ENCODE assay signal across 8 cellular contexts in the genomic region with DNA sequence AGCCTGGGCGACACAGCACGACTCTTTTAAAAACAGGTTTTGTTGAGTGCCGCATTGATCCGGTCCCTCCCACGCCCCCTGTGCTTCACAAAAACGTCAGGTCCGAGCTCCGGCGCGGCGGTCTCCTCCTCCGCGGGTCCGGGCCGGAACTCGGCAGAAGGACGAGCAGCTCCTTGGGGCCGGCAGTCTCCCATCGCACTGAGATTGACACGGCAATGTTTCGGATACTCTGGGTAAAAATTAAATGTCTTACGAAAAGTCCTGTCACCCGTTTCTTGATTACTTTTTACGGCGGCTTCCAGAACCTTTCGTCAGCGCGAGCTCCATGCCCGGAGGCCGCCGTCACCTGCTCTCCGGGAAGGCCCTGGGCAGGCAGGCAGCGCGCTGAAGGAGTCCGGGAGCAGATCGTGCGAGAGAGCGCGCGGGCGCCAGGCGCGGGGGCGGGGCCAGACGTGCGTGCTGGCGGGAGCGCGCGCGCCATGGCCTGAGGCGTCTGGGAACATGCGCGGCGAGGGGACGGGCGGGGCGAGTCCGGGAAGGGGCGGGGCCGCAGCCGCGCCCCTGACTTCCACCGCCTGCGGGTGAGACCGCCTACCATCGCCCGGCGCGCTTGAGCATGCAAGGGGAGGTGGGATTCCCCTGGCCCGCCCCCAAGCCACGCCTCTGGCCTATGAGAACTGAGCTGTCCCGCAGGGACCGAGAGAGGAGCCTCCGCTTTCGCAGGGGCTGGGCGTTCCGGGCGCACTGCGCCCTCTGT. TPM values are rescaled to one million over a fixed set of nuclear protein-coding genes. Genes with fewer than 3 reads are reported as not detected.
DNase-seq lines count a peak whose midpoint lies in the region; ATAC-seq and TF ChIP-seq lines count a peak whose summit lies in the region.

No MANE protein-coding gene starts in this region.

- TF ChIP-seq CTCF in GM10248 (IDR thresholded peaks at IDR 0.05; ENCODE audit: control extremely low read depth, extremely low read depth, low read depth, missing control alignments): no peak
- no peak for TF ChIP-seq CTCF in SK-N-SH (IDR thresholded peaks at IDR 0.05)
- TF ChIP-seq CTCF in omental fat pad (IDR thresholded peaks at IDR 0.05): no peak
- no peak for TF ChIP-seq CTCF in testis (IDR thresholded peaks at IDR 0.05)

- peak; percentile 52 for TF ChIP-seq POLR2A in testis (IDR thresholded peaks at IDR 0.05)

- no peaks in the 10 kb centered on the region for H3K4me1 ChIP-seq in SK-N-SH (ENCODE audit: control insufficient read depth in 1 of 2, insufficient read depth in 2 of 2, low read depth in 1 of 2, low read length in 1 of 2)
- peaks cover 11% of the 10 kb centered on the region for H3K4me1 ChIP-seq in testis

- peak; percentile 95 for ATAC-seq in HG02610 (IDR thresholded peaks at IDR 0.05; ENCODE audit: unreplicated experiment)
- ATAC-seq in activated naive CD4-positive, alpha-beta T cell treated with anti-CD3 and anti-CD28 coated beads, Interleukin-2, amount 50 U/mL, for 72 hours: peak; percentile 97 to 98
- ATAC-seq in omental fat pad (ENCODE audit: low FRiP score): peak; percentile 97

- H3K9me3 Mint-ChIP-seq in activated naive CD4-positive, alpha-beta T cell treated with anti-CD3 and anti-CD28 coated beads, Interleukin-2, amount 50 U/mL, for 72 hours: no peaks in the 10 kb centered on the region

- H3K27ac ChIP-seq in SK-N-SH (ENCODE audit: low read depth in 2 of 2, low read length in 1 of 2) (peak overlapping the region; percentile 73 to 79), testis (peak overlapping the region; percentile 90 to 94)

- no peaks in the 10 kb centered on the region for H3K79me2 ChIP-seq in SK-N-SH (ENCODE audit: insufficient read depth)

- H3K9me3 ChIP-seq in SK-N-SH (no peaks in the 10 kb centered on the region), testis (no peaks in the 10 kb centered on the region)

- peaks cover 16% of the 10 kb centered on the region for H3F3A ChIP-seq in SK-N-SH (replicated peaks; ENCODE audit: insufficient read depth)

- peak overlapping the region; percentile 79 for H3K9ac ChIP-seq in SK-N-SH

- H2AFZ ChIP-seq in SK-N-SH (ENCODE audit: low read depth): peak overlapping the region; percentile 96

- H3K36me3 ChIP-seq in SK-N-SH (replicated peaks in 1 of 2; ENCODE audit: control insufficient read depth in 1 of 2, insufficient read depth in 2 of 2, low read length in 1 of 2) (no peaks in the 10 kb centered on the region), testis (ENCODE audit: low read depth, missing control alignments) (no peaks in the 10 kb centered on the region)

- 1% methylated on average over 34 of the region's 80 CpGs for WGBS in SK-N-SH (ENCODE audit: low lambda C conversion rate)
- WGBS in testis, 2 donors: 0 to 1% methylated on average over 33 to 53 of the region's 80 CpGs

- TF ChIP-seq RAD21 in SK-N-SH (IDR thresholded peaks at IDR 0.05; ENCODE audit: low read length): peak; percentile 90

- peak in 1 of 2 experiments; percentile 52; a peak in 2 of 4 replicates for TF ChIP-seq EP300 in SK-N-SH (IDR thresholded peaks at IDR 0.05; ENCODE audit: borderline replicate concordance in 1 of 2, low read depth in 1 of 2, low read length in 1 of 2)

- POLR2A ChIA-PET in GM10248 (lab: Yijun Ruan, JAX) (interaction anchor here (0.5 to 1.7 kb wide), 8 partner anchors 13 to 515 kb away, joined by 3 to 8 read pairs (median 3); partner anchors contain the start of genes CREBBP and TFAP4), SK-N-SH (lab: Yijun Ruan, JAX) (interaction anchor here (1.0 to 2.7 kb wide), 11 partner anchors 9 to 271 kb away, joined by 3 to 22 read pairs (median 4); partner anchors contain the start of gene TFAP4)

- peak overlapping the region; percentile 94 to 98 for H3K27ac Mint-ChIP-seq in activated naive CD4-positive, alpha-beta T cell treated with anti-CD3 and anti-CD28 coated beads, Interleukin-2, amount 50 U/mL, for 72 hours

- H3K36me3 Mint-ChIP-seq in activated naive CD4-positive, alpha-beta T cell treated with anti-CD3 and anti-CD28 coated beads, Interleukin-2, amount 50 U/mL, for 72 hours: peaks cover 0 to 6% of the 10 kb centered on the region in 2 donors

- intact Hi-C loops in testis (cut with DNase I; ENCODE audit: low total_unique reads): loop anchor here (5.0 to 10.0 kb wide), 3 partner anchors 46 to 269 kb away; partner anchors contain the start of gene ADCY9

- peak overlapping the region; percentile 93 for H3K4me2 ChIP-seq in SK-N-SH

- H3K27me3 ChIP-seq in SK-N-SH (ENCODE audit: insufficient read depth) (no peaks in the 10 kb centered on the region), testis (no peaks in the 10 kb centered on the region)

- peak overlapping the region; percentile 50 to 81 for H3K4me3 ChIP-seq in SK-N-SH (ENCODE audit: low read depth in 2 of 2, low read length in 1 of 2)
- H3K4me3 ChIP-seq in testis: peak overlapping the region; percentile 59 to 61

- DNase-seq in GM10248 (ENCODE audit: extremely low spot score): peak; percentile 99
- peak; percentile 99 for DNase-seq in NCI-H1092 (lab: John Stamatoyannopoulos, UW)
- peak; percentile 99 for DNase-seq in SK-N-SH
- DNase-seq in activated naive CD4-positive, alpha-beta T cell treated with anti-CD3 and anti-CD28 coated beads, Interleukin-2, amount 50 U/mL, for 72 hours (ENCODE audit: low spot score in 2 of 2): peak; percentile 99 to 100
- peak; percentile 98 for DNase-seq in globus pallidus (ENCODE audit: low spot score)
- DNase-seq in omental fat pad (ENCODE audit: low spot score): peak; percentile 99
- peak; percentile 100 for DNase-seq in testis

- no peaks in the 10 kb centered on the region for H3K9me2 ChIP-seq in SK-N-SH

- CTCF ChIA-PET in GM10248 (lab: Yijun Ruan, JAX) (interaction anchor here (0.7 to 5.3 kb wide), 65 partner anchors 13 to 1195 kb away, joined by 3 to 103 read pairs (median 4); partner anchors contain the start of genes CORO7, HMOX2, PAM16 and SRL), SK-N-SH (lab: Yijun Ruan, JAX) (interaction anchor here (0.6 to 15.7 kb wide), 95 partner anchors 9 to 563 kb away, joined by 3 to 203 read pairs (median 5); partner anchors contain the start of genes ADCY9, GLIS2, PAM16 and TFAP4)

- no peaks in the 10 kb centered on the region for H4K20me1 ChIP-seq in SK-N-SH (ENCODE audit: insufficient read depth)

TF ChIP-seq in SK-N-SH, 30 proteins besides CTCF, POLR2A, EP300 and RAD21 (continues in another document):
- TF ChIP-seq JUND (IDR thresholded peaks at IDR 0.05): no peak
- TF ChIP-seq TEAD4 (IDR thresholded peaks at IDR 0.05; ENCODE audit: borderline replicate concordance, insufficient read depth): no peak
- TF ChIP-seq EZH2phosphoT487 (IDR thresholded peaks at IDR 0.05; ENCODE audit: borderline replicate concordance, low read depth): no peak
- TF ChIP-seq YY1 (IDR thresholded peaks at IDR 0.05; ENCODE audit: low read depth): 0 out of 2 replicates have a peak, but pooled peaks have one; percentile 39
- 0 out of 2 replicates have a peak, but pooled peaks have one; percentile 16 for TF ChIP-seq USF1 (IDR thresholded peaks at IDR 0.05; ENCODE audit: borderline replicate concordance, low read depth)
- peak; percentile 46 for TF ChIP-seq CHD2 (IDR thresholded peaks at IDR 0.05; ENCODE audit: low read length, partially characterized antibody)
- TF ChIP-seq PBX3 (IDR thresholded peaks at IDR 0.05): no peak
- TF ChIP-seq, protein P1, sequence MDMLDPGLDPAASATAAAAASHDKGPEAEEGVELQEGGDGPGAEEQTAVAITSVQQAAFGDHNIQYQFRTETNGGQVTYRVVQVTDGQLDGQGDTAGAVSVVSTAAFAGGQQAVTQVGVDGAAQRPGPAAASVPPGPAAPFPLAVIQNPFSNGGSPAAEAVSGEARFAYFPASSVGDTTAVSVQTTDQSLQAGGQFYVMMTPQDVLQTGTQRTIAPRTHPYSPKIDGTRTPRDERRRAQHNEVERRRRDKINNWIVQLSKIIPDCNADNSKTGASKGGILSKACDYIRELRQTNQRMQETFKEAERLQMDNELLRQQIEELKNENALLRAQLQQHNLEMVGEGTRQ (IDR thresholded peaks at IDR 0.05; ENCODE audit: borderline replicate concordance, low read depth, low read length): no peak
- TF ChIP-seq MAX (IDR thresholded peaks at IDR 0.05; ENCODE audit: low read depth): peak; percentile 15; the same call in 1 of the 2 replicates
- peak; percentile 77 for TF ChIP-seq NRF1 (IDR thresholded peaks at IDR 0.05; ENCODE audit: low read depth, low read length)

RNA-seq across cellular contexts. Expression of gene SRL, which starts 11.7 kb away (rescaled TPM):
- polyA plus RNA-seq in SK-N-SH (2012; rRNA removed) (not detected in 2 replicates), testis (ENCODE audit: insufficient read depth, low read depth, low replicate concordance) (4.7 TPM)
- polyA plus RNA-seq in SK-N-SH (2012; cell fraction: cytosol; rRNA removed): 0.01 and 0.03 TPM in 2 replicates
- polyA plus RNA-seq in SK-N-SH (2012; cell fraction: nucleus; rRNA removed): not detected in 2 replicates
- total RNA-seq in activated naive CD4-positive, alpha-beta T cell treated with anti-CD3 and anti-CD28 coated beads, Interleukin-2, amount 50 U/mL, for 72 hours: not detected
- total RNA-seq in omental fat pad (1 to 10 TPM in 3 of 4 donors, under 1 TPM in 1; 0.84 to 4.4 (median 1.9) TPM), testis (1 to 10 TPM; 1.5 to 2.5 TPM)

RNA-seq across cellular contexts. Expression of gene TFAP4, which starts 19.3 kb away (rescaled TPM):
- polyA plus RNA-seq in SK-N-SH (2012; rRNA removed) (8.8 and 13.1 TPM in 2 replicates), testis (ENCODE audit: insufficient read depth, low read depth, low replicate concordance) (2.7 TPM)
- polyA plus RNA-seq in SK-N-SH (2012; cell fraction: cytosol; rRNA removed): 5.4 and 7.4 TPM in 2 replicates
- 13.6 and 21.0 TPM in 2 replicates for polyA plus RNA-seq in SK-N-SH (2012; cell fraction: nucleus; rRNA removed)
- total RNA-seq in activated naive CD4-positive, alpha-beta T cell treated with anti-CD3 and anti-CD28 coated beads, Interleukin-2, amount 50 U/mL, for 72 hours: 10 to 100 TPM; 10.1 to 28.4 TPM
- total RNA-seq in omental fat pad (10 to 100 TPM in 1 of 4 donors, 1 to 10 TPM in 3; 2.9 to 16.9 (median 4.7) TPM), testis (1 to 10 TPM; 3.1 to 4.8 TPM)

Comparison
In these comparisons a context has a peak if more than half of its experiments do, and no peak if none do; other contexts are left out.
1. Peak in every context shown above with its lines: DNase-seq, ATAC-seq, H3K4me3 ChIP-seq and H3K27ac ChIP-seq.